Comparison of ENCODE assay signal across 18 cellular contexts in the genomic region with DNA sequence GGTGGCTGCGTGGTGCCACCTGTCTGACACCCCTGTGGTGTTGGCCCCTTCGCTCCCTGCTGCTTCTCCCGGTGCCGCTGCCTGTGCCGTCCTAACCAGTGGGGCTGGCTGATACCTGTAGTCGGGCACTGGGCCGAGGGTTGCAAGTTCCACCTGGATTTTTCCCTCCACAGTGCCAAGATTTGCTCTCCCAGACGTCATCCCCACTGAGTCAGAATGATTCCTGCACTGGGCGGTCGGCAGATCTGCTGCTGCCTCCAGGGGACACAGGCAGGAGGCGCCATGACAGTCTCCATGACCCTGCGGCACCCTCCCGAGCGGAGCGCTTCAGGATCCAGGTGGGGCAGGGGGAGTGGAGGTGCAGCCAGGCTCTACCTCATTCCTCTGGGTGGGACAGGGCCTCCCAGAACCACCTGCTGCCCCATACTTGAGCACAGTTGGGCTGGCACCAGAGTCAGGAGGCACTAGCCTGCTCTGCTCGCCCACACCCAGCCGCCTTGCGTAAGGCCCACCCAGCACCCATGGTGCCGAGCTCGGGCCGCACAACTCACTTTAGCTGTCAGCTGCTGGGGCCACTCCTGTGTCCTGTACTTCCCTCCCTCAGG.
DNase-seq lines count a peak whose midpoint lies in the region.
"Had no signal": no experiment of that assay in that cellular context is flagged by ENCODE, and none has a peak within 500 bp of the region (broad histone marks: within the 10 kb centered on the region; RNA-seq: fewer than 3 reads in every experiment).

No MANE protein-coding gene starts in this region.

- no peaks in the 10 kb centered on the region for H3K27me3 Mint-ChIP-seq in CD8-positive, alpha-beta memory T cell
- H3K27me3 Mint-ChIP-seq: B cell had no signal

- no peaks in the 10 kb centered on the region for H3K9me3 ChIP-seq in CD8-positive, alpha-beta memory T cell (ENCODE audit: low read length)
- H3K9me3 ChIP-seq: prostate gland had no signal

- H3K4me3 ChIP-seq in H7 (ENCODE audit: insufficient read depth, low read depth, low read length) (no peak overlapping the region), rectal smooth muscle tissue (ENCODE audit: low read length) (no peak overlapping the region)
- no peak overlapping the region for H3K4me3 ChIP-seq in CD8-positive, alpha-beta memory T cell (ENCODE audit: low read length)
- H3K4me3 ChIP-seq: prostate gland had no signal

- H3K36me3 ChIP-seq in H7 (replicated peaks; ENCODE audit: control insufficient read depth, insufficient read depth, low read length) (peaks cover 7% of the 10 kb centered on the region), rectal smooth muscle tissue (ENCODE audit: control insufficient read depth, insufficient read depth, low read length) (peaks cover 66% of the 10 kb centered on the region)
- H3K36me3 ChIP-seq in CD8-positive, alpha-beta memory T cell (ENCODE audit: insufficient read depth, low read length), result no peaks in the 10 kb centered on the region

- DNase-seq in H7 (peak; percentile 73), amniotic epithelial cell (ENCODE audit: low read depth) (peak; percentile 7), islet precursor cell (peak; percentile 51), NCI-H446 treated with DMSO at 0.1 percent for 48 hours (lab: John Stamatoyannopoulos, UW) (no peak), NCI-H2107 treated with DMSO at 0.1 percent for 48 hours (lab: John Stamatoyannopoulos, UW; ENCODE audit: unreplicated experiment) (no peak), inferior parietal cortex (ENCODE audit: extremely low spot score) (no peak)
- DNase-seq in CD8-positive, alpha-beta memory T cell, result no peak
- DNase-seq: activated CD4-positive, CD25-positive, alpha-beta regulatory T cell; activated T-cell treated with anti-CD3 and anti-CD28 coated beads, Interleukin-2, amount 50 U/mL, for 48 hours; EL; midbrain; stimulated activated CD4-positive, alpha-beta T cell treated with anti-CD3 and anti-CD28 coated beads, Interleukin-4, amount 100 ng/mL, for 24 hours; stimulated activated naive CD4-positive, alpha-beta T cell had no signal

- H3K36me3 Mint-ChIP-seq in CD8-positive, alpha-beta memory T cell, result peaks cover 0 to 79% (median 14%) of the 10 kb centered on the region in 3 donors

- H3K4me1 Mint-ChIP-seq in CD8-positive, alpha-beta memory T cell, result no peaks in the 10 kb centered on the region
- H3K4me1 Mint-ChIP-seq: B cell had no signal

- H3K4me3 Mint-ChIP-seq in CD8-positive, alpha-beta memory T cell, result no peak overlapping the region
- H3K4me3 Mint-ChIP-seq: B cell had no signal

- no peak overlapping the region for H3K27ac Mint-ChIP-seq in CD8-positive, alpha-beta memory T cell
- H3K27ac Mint-ChIP-seq: B cell had no signal

- no peak overlapping the region for H3K9ac ChIP-seq in rectal smooth muscle tissue (ENCODE audit: low read length)

- peak overlapping the region; percentile 44 for H3K27ac ChIP-seq in rectal smooth muscle tissue (ENCODE audit: low read depth, low read length)
- no peak overlapping the region for H3K27ac ChIP-seq in CD8-positive, alpha-beta memory T cell (ENCODE audit: low read depth, low read length)
- H3K27ac ChIP-seq: brain microvascular endothelial cell, epithelial cell of prostate, prostate gland had no signal

- H3K27me3 ChIP-seq in H7 (ENCODE audit: control insufficient read depth, insufficient read depth, low read length) (no peaks in the 10 kb centered on the region), rectal smooth muscle tissue (ENCODE audit: control insufficient read depth, insufficient read depth, low read length) (no peaks in the 10 kb centered on the region)
- H3K27me3 ChIP-seq in CD8-positive, alpha-beta memory T cell (ENCODE audit: insufficient read depth, low read length, poor library complexity, severe bottlenecking), result no peaks in the 10 kb centered on the region
- H3K27me3 ChIP-seq: brain microvascular endothelial cell had no signal

- H3K4me1 ChIP-seq in rectal smooth muscle tissue (ENCODE audit: control insufficient read depth, insufficient read depth, low read length), result no peaks in the 10 kb centered on the region
- H3K4me1 ChIP-seq in CD8-positive, alpha-beta memory T cell (ENCODE audit: insufficient read depth, low read length), result no peaks in the 10 kb centered on the region
- H3K4me1 ChIP-seq: prostate gland had no signal

- POLR2A ChIA-PET in CD8-positive, alpha-beta memory T cell (lab: Charles Lee), result no interaction called here

- no peaks in the 10 kb centered on the region for H3K9me3 Mint-ChIP-seq in CD8-positive, alpha-beta memory T cell

- CTCF ChIA-PET in CD8-positive, alpha-beta memory T cell (lab: Charles Lee), result no interaction called here

Comparison
In these comparisons a context has a peak if more than half of its experiments do, and no peak if none do; other contexts are left out.
1. DNase-seq: peak in H7 (single experiment), amniotic epithelial cell (single experiment) and islet precursor cell (single experiment); none in NCI-H446 treated with DMSO at 0.1 percent for 48 hours (single experiment), NCI-H2107 treated with DMSO at 0.1 percent for 48 hours (single experiment), CD8-positive, alpha-beta memory T cell (0 of 5) and inferior parietal cortex (single experiment).